1 cellular context compared by ENCODE assay signal in genomic region chr2:160109939-160110673, GRCh38.
TF ChIP-seq lines count a peak whose summit lies in the region.

No MANE protein-coding gene starts in this region.

TF ChIP-seq in GM23338, 12 proteins besides CTCF, POLR2A, EP300 and RAD21 (continued from another document):
- TF ChIP-seq, protein P1, sequence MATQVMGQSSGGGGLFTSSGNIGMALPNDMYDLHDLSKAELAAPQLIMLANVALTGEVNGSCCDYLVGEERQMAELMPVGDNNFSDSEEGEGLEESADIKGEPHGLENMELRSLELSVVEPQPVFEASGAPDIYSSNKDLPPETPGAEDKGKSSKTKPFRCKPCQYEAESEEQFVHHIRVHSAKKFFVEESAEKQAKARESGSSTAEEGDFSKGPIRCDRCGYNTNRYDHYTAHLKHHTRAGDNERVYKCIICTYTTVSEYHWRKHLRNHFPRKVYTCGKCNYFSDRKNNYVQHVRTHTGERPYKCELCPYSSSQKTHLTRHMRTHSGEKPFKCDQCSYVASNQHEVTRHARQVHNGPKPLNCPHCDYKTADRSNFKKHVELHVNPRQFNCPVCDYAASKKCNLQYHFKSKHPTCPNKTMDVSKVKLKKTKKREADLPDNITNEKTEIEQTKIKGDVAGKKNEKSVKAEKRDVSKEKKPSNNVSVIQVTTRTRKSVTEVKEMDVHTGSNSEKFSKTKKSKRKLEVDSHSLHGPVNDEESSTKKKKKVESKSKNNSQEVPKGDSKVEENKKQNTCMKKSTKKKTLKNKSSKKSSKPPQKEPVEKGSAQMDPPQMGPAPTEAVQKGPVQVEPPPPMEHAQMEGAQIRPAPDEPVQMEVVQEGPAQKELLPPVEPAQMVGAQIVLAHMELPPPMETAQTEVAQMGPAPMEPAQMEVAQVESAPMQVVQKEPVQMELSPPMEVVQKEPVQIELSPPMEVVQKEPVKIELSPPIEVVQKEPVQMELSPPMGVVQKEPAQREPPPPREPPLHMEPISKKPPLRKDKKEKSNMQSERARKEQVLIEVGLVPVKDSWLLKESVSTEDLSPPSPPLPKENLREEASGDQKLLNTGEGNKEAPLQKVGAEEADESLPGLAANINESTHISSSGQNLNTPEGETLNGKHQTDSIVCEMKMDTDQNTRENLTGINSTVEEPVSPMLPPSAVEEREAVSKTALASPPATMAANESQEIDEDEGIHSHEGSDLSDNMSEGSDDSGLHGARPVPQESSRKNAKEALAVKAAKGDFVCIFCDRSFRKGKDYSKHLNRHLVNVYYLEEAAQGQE (IDR thresholded peaks at IDR 0.05; ENCODE audit: unreplicated experiment) = no peak
- TF ChIP-seq JUNB (IDR thresholded peaks at IDR 0.05; ENCODE audit: unreplicated experiment) (no peak), EZH2 (IDR thresholded peaks at IDR 0.05; ENCODE audit: low read depth, unreplicated experiment) (no peak), ZNF114 (CRISPR knock-in tag; IDR thresholded peaks at IDR 0.05) (no peak), STAT1 (IDR thresholded peaks at IDR 0.05; ENCODE audit: unreplicated experiment) (no peak), EZH2phosphoT487 (IDR thresholded peaks at IDR 0.05; ENCODE audit: unreplicated experiment) (no peak), POLR2AphosphoS5 (IDR thresholded peaks at IDR 0.05; ENCODE audit: low read depth) (no peak), CREB1 (CRISPR knock-in tag; IDR thresholded peaks at IDR 0.05; ENCODE audit: low read depth) (no peak), ZNF331 (CRISPR knock-in tag; IDR thresholded peaks at IDR 0.05; ENCODE audit: low read depth) (no peak)
- TF ChIP-seq, protein P2, sequence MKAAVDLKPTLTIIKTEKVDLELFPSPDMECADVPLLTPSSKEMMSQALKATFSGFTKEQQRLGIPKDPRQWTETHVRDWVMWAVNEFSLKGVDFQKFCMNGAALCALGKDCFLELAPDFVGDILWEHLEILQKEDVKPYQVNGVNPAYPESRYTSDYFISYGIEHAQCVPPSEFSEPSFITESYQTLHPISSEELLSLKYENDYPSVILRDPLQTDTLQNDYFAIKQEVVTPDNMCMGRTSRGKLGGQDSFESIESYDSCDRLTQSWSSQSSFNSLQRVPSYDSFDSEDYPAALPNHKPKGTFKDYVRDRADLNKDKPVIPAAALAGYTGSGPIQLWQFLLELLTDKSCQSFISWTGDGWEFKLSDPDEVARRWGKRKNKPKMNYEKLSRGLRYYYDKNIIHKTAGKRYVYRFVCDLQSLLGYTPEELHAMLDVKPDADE (IDR thresholded peaks at IDR 0.05) = no peak
